In the genomic region with DNA sequence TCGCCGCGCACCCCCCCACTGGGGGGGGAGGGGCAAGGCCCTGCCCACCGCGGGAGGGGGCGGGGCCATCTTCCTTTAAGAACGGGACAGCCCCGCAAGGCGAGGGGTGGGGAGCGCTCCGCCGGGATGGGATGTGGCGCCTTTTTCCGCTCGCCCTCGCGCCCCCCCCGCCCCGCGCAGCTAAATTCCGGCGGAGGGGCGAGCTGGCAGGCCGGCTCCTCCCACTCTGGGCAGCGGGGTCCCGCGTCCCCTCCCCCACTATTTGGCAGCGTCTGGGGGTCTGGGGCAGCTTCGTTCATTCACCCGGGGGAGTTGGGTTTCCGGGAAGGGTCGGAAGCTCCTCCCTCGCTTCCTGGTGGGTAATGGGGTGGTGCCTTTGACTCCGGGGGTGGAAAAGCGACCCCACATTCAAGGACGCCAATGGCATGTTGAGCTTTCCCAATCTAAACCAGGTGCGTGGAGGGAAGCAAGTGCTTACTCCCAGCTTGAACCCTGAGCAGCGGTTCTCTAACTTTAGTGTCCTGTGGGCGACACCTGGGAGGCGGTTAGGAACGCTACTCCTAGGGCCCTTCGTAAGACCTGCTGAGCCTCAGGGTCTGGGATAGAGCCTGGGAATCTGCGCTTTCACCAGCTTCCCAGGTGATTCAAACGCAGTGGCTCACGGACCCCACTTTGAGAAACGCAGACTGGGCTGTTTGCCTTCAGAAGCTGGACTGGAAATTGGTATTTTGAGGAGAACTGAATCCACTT, we compare ENCODE assay signal across 1 cellular context.
TF ChIP-seq lines count a peak whose summit lies in the region.

No MANE protein-coding gene starts in this region.

TF ChIP-seq in HepG2, 621 proteins besides CTCF, POLR2A, EP300 and RAD21 (continued from another document and continues in another):
- TF ChIP-seq, protein P1, sequence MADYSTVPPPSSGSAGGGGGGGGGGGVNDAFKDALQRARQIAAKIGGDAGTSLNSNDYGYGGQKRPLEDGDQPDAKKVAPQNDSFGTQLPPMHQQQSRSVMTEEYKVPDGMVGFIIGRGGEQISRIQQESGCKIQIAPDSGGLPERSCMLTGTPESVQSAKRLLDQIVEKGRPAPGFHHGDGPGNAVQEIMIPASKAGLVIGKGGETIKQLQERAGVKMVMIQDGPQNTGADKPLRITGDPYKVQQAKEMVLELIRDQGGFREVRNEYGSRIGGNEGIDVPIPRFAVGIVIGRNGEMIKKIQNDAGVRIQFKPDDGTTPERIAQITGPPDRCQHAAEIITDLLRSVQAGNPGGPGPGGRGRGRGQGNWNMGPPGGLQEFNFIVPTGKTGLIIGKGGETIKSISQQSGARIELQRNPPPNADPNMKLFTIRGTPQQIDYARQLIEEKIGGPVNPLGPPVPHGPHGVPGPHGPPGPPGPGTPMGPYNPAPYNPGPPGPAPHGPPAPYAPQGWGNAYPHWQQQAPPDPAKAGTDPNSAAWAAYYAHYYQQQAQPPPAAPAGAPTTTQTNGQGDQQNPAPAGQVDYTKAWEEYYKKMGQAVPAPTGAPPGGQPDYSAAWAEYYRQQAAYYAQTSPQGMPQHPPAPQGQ (CRISPR knock-in tag; IDR thresholded peaks at IDR 0.05; ENCODE audit: borderline replicate concordance): peak; percentile 68; the same call in 1 of the 2 replicates
- TF ChIP-seq ZNF235 (CRISPR knock-in tag; IDR thresholded peaks at IDR 0.05; ENCODE audit: borderline replicate concordance) (no peak), NFKB2 (CRISPR knock-in tag; IDR thresholded peaks at IDR 0.05; ENCODE audit: borderline replicate concordance) (peak; percentile 74), ZNF251 (CRISPR knock-in tag; IDR thresholded peaks at IDR 0.05) (no peak), ZNF773 (CRISPR knock-in tag; IDR thresholded peaks at IDR 0.05; ENCODE audit: borderline replicate concordance) (0 out of 2 replicates have a peak, but pooled peaks have one; percentile 61), GABPA (IDR thresholded peaks at IDR 0.05; ENCODE audit: low read depth, low read length) (peak; percentile 56), GABPA (CRISPR knock-in tag; IDR thresholded peaks at IDR 0.05; ENCODE audit: low read depth) (peak; percentile 78), CBX5 (CRISPR knock-in tag; IDR thresholded peaks at IDR 0.05; ENCODE audit: borderline replicate concordance) (peak; percentile 54; the same call in 1 of the 2 replicates), PLRG1 (conservative IDR thresholded peaks at IDR 0.05) (no peak), ZNF180 (CRISPR knock-in tag; IDR thresholded peaks at IDR 0.05; ENCODE audit: borderline replicate concordance, low read depth) (peak; percentile 4; the same call in 1 of the 2 replicates), CENPX (CRISPR knock-in tag; IDR thresholded peaks at IDR 0.05) (no peak), NFYB (CRISPR knock-in tag; IDR thresholded peaks at IDR 0.05) (no peak; the same call in 1 of the 2 replicates), ZNF563 (CRISPR knock-in tag; IDR thresholded peaks at IDR 0.05) (peak; percentile 23; the same call in 1 of the 2 replicates), HNRNPLL (IDR thresholded peaks at IDR 0.05; ENCODE audit: low read depth, low read length, poor library complexity, severe bottlenecking) (no peak), RARG (CRISPR knock-in tag; IDR thresholded peaks at IDR 0.05; ENCODE audit: low read depth) (no peak), POLR2AphosphoS2 (IDR thresholded peaks at IDR 0.05; ENCODE audit: low read depth, low read length) (no peak), SIX1 (CRISPR knock-in tag; IDR thresholded peaks at IDR 0.05; ENCODE audit: borderline replicate concordance) (peak; percentile 26; the same call in 1 of the 2 replicates), TCF12 (IDR thresholded peaks at IDR 0.05) (no peak), TCF12 (CRISPR knock-in tag; IDR thresholded peaks at IDR 0.05) (no peak), ZNF335 (CRISPR knock-in tag; IDR thresholded peaks at IDR 0.05) (peak; percentile 3; the same call in 1 of the 2 replicates), MED8 (CRISPR knock-in tag; IDR thresholded peaks at IDR 0.05; ENCODE audit: insufficient replicate concordance) (no peak), CHD2 (IDR thresholded peaks at IDR 0.05; ENCODE audit: low read depth, low read length) (peak; percentile 57; the same call in 1 of the 2 replicates), ZNF329 (CRISPR knock-in tag; IDR thresholded peaks at IDR 0.05; ENCODE audit: low read depth) (no peak), ZKSCAN5 (CRISPR knock-in tag; IDR thresholded peaks at IDR 0.05) (no peak), HNF4G (IDR thresholded peaks at IDR 0.05; ENCODE audit: borderline replicate concordance, low read depth, low read length) (peak; percentile 13; the same call in 1 of the 2 replicates), HNF4G (CRISPR knock-in tag; IDR thresholded peaks at IDR 0.05; ENCODE audit: borderline replicate concordance, low read depth) (0 out of 2 replicates have a peak, but pooled peaks have one; percentile 47), ADNP (CRISPR knock-in tag; IDR thresholded peaks at IDR 0.05) (no peak), KLF6 (CRISPR knock-in tag; IDR thresholded peaks at IDR 0.05) (peak; percentile 40; the same call in 1 of the 2 replicates)
- TF ChIP-seq, protein P2, sequence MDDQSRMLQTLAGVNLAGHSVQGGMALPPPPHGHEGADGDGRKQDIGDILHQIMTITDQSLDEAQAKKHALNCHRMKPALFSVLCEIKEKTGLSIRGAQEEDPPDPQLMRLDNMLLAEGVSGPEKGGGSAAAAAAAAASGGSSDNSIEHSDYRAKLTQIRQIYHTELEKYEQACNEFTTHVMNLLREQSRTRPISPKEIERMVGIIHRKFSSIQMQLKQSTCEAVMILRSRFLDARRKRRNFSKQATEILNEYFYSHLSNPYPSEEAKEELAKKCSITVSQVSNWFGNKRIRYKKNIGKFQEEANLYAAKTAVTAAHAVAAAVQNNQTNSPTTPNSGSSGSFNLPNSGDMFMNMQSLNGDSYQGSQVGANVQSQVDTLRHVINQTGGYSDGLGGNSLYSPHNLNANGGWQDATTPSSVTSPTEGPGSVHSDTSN (CRISPR knock-in tag; IDR thresholded peaks at IDR 0.05; ENCODE audit: borderline replicate concordance): 0 out of 2 replicates have a peak, but pooled peaks have one; percentile 37
- TF ChIP-seq, protein P3, sequence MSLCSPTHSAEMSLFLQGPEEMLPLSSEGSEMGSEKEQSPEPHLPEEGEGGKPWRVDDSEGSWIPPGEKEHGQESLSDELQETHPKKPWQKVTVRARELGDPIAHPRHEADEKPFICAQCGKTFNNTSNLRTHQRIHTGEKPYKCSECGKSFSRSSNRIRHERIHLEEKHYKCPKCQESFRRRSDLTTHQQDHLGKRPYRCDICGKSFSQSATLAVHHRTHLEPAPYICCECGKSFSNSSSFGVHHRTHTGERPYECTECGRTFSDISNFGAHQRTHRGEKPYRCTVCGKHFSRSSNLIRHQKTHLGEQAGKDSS (CRISPR knock-in tag; IDR thresholded peaks at IDR 0.05; ENCODE audit: borderline replicate concordance, low read depth): peak; percentile 30; the same call in 1 of the 2 replicates
- TF ChIP-seq, protein P4, sequence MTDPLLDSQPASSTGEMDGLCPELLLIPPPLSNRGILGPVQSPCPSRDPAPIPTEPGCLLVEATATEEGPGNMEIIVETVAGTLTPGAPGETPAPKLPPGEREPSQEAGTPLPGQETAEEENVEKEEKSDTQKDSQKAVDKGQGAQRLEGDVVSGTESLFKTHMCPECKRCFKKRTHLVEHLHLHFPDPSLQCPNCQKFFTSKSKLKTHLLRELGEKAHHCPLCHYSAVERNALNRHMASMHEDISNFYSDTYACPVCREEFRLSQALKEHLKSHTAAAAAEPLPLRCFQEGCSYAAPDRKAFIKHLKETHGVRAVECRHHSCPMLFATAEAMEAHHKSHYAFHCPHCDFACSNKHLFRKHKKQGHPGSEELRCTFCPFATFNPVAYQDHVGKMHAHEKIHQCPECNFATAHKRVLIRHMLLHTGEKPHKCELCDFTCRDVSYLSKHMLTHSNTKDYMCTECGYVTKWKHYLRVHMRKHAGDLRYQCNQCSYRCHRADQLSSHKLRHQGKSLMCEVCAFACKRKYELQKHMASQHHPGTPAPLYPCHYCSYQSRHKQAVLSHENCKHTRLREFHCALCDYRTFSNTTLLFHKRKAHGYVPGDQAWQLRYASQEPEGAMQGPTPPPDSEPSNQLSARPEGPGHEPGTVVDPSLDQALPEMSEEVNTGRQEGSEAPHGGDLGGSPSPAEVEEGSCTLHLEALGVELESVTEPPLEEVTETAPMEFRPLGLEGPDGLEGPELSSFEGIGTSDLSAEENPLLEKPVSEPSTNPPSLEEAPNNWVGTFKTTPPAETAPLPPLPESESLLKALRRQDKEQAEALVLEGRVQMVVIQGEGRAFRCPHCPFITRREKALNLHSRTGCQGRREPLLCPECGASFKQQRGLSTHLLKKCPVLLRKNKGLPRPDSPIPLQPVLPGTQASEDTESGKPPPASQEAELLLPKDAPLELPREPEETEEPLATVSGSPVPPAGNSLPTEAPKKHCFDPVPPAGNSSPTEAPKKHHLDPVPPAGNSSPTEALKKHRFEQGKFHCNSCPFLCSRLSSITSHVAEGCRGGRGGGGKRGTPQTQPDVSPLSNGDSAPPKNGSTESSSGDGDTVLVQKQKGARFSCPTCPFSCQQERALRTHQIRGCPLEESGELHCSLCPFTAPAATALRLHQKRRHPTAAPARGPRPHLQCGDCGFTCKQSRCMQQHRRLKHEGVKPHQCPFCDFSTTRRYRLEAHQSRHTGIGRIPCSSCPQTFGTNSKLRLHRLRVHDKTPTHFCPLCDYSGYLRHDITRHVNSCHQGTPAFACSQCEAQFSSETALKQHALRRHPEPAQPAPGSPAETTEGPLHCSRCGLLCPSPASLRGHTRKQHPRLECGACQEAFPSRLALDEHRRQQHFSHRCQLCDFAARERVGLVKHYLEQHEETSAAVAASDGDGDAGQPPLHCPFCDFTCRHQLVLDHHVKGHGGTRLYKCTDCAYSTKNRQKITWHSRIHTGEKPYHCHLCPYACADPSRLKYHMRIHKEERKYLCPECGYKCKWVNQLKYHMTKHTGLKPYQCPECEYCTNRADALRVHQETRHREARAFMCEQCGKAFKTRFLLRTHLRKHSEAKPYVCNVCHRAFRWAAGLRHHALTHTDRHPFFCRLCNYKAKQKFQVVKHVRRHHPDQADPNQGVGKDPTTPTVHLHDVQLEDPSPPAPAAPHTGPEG (CRISPR knock-in tag; IDR thresholded peaks at IDR 0.05): no peak; the same call in 1 of the 2 replicates
- TF ChIP-seq, protein P5, sequence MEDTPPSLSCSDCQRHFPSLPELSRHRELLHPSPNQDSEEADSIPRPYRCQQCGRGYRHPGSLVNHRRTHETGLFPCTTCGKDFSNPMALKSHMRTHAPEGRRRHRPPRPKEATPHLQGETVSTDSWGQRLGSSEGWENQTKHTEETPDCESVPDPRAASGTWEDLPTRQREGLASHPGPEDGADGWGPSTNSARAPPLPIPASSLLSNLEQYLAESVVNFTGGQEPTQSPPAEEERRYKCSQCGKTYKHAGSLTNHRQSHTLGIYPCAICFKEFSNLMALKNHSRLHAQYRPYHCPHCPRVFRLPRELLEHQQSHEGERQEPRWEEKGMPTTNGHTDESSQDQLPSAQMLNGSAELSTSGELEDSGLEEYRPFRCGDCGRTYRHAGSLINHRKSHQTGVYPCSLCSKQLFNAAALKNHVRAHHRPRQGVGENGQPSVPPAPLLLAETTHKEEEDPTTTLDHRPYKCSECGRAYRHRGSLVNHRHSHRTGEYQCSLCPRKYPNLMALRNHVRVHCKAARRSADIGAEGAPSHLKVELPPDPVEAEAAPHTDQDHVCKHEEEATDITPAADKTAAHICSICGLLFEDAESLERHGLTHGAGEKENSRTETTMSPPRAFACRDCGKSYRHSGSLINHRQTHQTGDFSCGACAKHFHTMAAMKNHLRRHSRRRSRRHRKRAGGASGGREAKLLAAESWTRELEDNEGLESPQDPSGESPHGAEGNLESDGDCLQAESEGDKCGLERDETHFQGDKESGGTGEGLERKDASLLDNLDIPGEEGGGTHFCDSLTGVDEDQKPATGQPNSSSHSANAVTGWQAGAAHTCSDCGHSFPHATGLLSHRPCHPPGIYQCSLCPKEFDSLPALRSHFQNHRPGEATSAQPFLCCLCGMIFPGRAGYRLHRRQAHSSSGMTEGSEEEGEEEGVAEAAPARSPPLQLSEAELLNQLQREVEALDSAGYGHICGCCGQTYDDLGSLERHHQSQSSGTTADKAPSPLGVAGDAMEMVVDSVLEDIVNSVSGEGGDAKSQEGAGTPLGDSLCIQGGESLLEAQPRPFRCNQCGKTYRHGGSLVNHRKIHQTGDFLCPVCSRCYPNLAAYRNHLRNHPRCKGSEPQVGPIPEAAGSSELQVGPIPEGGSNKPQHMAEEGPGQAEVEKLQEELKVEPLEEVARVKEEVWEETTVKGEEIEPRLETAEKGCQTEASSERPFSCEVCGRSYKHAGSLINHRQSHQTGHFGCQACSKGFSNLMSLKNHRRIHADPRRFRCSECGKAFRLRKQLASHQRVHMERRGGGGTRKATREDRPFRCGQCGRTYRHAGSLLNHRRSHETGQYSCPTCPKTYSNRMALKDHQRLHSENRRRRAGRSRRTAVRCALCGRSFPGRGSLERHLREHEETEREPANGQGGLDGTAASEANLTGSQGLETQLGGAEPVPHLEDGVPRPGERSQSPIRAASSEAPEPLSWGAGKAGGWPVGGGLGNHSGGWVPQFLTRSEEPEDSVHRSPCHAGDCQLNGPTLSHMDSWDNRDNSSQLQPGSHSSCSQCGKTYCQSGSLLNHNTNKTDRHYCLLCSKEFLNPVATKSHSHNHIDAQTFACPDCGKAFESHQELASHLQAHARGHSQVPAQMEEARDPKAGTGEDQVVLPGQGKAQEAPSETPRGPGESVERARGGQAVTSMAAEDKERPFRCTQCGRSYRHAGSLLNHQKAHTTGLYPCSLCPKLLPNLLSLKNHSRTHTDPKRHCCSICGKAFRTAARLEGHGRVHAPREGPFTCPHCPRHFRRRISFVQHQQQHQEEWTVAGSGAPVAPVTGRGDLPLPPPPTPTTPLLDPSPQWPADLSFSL (CRISPR knock-in tag; IDR thresholded peaks at IDR 0.05): 0 out of 2 replicates have a peak, but pooled peaks have one; percentile 50
- TF ChIP-seq, protein P6, sequence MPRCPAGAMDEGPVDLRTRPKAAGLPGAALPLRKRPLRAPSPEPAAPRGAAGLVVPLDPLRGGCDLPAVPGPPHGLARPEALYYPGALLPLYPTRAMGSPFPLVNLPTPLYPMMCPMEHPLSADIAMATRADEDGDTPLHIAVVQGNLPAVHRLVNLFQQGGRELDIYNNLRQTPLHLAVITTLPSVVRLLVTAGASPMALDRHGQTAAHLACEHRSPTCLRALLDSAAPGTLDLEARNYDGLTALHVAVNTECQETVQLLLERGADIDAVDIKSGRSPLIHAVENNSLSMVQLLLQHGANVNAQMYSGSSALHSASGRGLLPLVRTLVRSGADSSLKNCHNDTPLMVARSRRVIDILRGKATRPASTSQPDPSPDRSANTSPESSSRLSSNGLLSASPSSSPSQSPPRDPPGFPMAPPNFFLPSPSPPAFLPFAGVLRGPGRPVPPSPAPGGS (CRISPR knock-in tag; IDR thresholded peaks at IDR 0.05): no peak; the same call in 1 of the 2 replicates
- TF ChIP-seq, protein P7, sequence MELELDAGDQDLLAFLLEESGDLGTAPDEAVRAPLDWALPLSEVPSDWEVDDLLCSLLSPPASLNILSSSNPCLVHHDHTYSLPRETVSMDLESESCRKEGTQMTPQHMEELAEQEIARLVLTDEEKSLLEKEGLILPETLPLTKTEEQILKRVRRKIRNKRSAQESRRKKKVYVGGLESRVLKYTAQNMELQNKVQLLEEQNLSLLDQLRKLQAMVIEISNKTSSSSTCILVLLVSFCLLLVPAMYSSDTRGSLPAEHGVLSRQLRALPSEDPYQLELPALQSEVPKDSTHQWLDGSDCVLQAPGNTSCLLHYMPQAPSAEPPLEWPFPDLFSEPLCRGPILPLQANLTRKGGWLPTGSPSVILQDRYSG (CRISPR knock-in tag; IDR thresholded peaks at IDR 0.05): peak; percentile 50; the same call in 1 of the 2 replicates
- TF ChIP-seq, protein P8, sequence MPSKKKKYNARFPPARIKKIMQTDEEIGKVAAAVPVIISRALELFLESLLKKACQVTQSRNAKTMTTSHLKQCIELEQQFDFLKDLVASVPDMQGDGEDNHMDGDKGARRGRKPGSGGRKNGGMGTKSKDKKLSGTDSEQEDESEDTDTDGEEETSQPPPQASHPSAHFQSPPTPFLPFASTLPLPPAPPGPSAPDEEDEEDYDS (CRISPR knock-in tag; IDR thresholded peaks at IDR 0.05): peak; percentile 77
